Comparison of ENCODE assay signal across 20 cellular contexts in the genomic region with DNA sequence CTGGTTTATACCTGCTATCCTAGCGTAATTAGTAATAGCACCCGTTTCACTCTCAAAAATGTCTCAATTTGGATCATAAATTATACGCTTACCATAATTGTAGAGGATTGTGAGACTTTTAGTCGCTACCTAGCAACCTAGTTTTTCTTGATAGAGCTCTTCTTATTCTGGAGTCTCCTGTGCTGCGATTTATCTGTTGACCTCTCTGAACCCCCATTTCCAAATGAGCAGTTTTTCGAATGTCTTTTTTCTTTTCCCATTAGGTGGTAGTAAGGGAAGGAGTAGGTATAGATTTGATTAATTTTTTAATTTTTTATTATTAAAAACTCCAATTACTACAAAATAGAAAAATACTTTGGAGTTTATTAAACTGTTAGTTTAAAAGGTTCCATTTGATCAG. TPM values are rescaled to one million over a fixed set of nuclear protein-coding genes. Genes with fewer than 3 reads are reported as not detected.
DNase-seq lines count a peak whose midpoint lies in the region; ATAC-seq, FAIRE-seq and TF ChIP-seq lines count a peak whose summit lies in the region.
"Had no signal": no experiment of that assay in that cellular context is flagged by ENCODE, and none has a peak within 500 bp of the region (broad histone marks: within the 10 kb centered on the region; RNA-seq: fewer than 3 reads in every experiment).

No MANE protein-coding gene starts in this region.

- H3K4ac ChIP-seq in trophoblast cell (ENCODE audit: low read depth, low read length), result peak overlapping the region; percentile 89

- H4K8ac ChIP-seq in trophoblast cell (ENCODE audit: low read depth, low read length), result no peak overlapping the region

- ATAC-seq in CD4-positive, alpha-beta T cell (ENCODE audit: poor library complexity), result no peak
- ATAC-seq in K562 (no peak), GM23338 (no peak)
- ATAC-seq in stimulated activated naive B cell treated with anti-CD40 and anti-IgM and Interleukin-4, amounts not matched to agents 10 μg/mL and 1 μg/mL and 100 μg/mL, for 72 hours (replicated peaks), result no peak
- no peak for ATAC-seq in naive thymus-derived CD8-positive, alpha-beta T cell
- ATAC-seq: HepG2 had no signal

- H3K27me3 ChIP-seq in CD4-positive, alpha-beta T cell (ENCODE audit: control insufficient read depth, insufficient read depth, low read length), result no peaks in the 10 kb centered on the region
- no peaks in the 10 kb centered on the region for H3K27me3 ChIP-seq in K562 (ENCODE audit: control insufficient read depth in 2 of 2, insufficient read depth in 2 of 2, low read length in 2 of 2)
- no peaks in the 10 kb centered on the region for H3K27me3 ChIP-seq in trophoblast cell (ENCODE audit: insufficient read depth, low read length)
- H3K27me3 ChIP-seq in GM23338 (ENCODE audit: insufficient read depth), result no peaks in the 10 kb centered on the region
- H3K27me3 ChIP-seq: BE2C had no signal

- H3F3A ChIP-seq in GM23338 (replicated peaks; ENCODE audit: low read depth), result no peaks in the 10 kb centered on the region

- H3K27me3 Mint-ChIP-seq in CD4-positive, alpha-beta T cell, result no peaks in the 10 kb centered on the region
- no peaks in the 10 kb centered on the region for H3K27me3 Mint-ChIP-seq in stimulated activated naive B cell treated with anti-CD40 and anti-IgM and Interleukin-4, amounts not matched to agents 10 μg/mL and 1 μg/mL and 100 μg/mL, for 72 hours
- H3K27me3 Mint-ChIP-seq in naive thymus-derived CD8-positive, alpha-beta T cell, result no peaks in the 10 kb centered on the region
- peaks cover 4% of the 10 kb centered on the region for H3K27me3 Mint-ChIP-seq in GM23338 (ENCODE audit: insufficient read depth, low read depth, poor library complexity)
- no peaks in the 10 kb centered on the region for H3K27me3 Mint-ChIP-seq in MCF 10A (ENCODE audit: insufficient read depth, unreplicated experiment)
- H3K27me3 Mint-ChIP-seq: CD4-positive, CD25-positive, alpha-beta regulatory T cell; IgD-negative memory B cell had no signal

- H3K4me2 ChIP-seq in K562 (ENCODE audit: insufficient read depth, low read length) (no peak overlapping the region), trophoblast cell (ENCODE audit: low read length) (no peak overlapping the region), GM23338 (no peak overlapping the region)

- H3K79me1 ChIP-seq in trophoblast cell (ENCODE audit: low read length), result no peaks in the 10 kb centered on the region

- TF ChIP-seq POLR2A in K562 (conservative IDR thresholded peaks at IDR 0.05), result no peak

- 49% methylated on average over 6 of the region's 6 CpGs for whole genome bisulfite sequencing in K562 (ENCODE audit: insufficient coverage, low coverage, missing lambda C conversion rate)
- WGBS in trophoblast cell (ENCODE audit: extremely low coverage, insufficient coverage, insufficient read length), result no CpG with 5 or more reads among the region's 6 CpGs

- no peak overlapping the region for H3K9ac ChIP-seq in K562 (ENCODE audit: insufficient read depth in 1 of 2, low read depth in 2 of 2, low read length in 2 of 2)
- no peak overlapping the region for H3K9ac ChIP-seq in trophoblast cell (ENCODE audit: low read length)
- H3K9ac ChIP-seq: GM23248 had no signal

- no peak overlapping the region for H4K91ac ChIP-seq in trophoblast cell (ENCODE audit: low read depth, low read length)

- DNase-seq in CD4-positive, alpha-beta T cell, result no peak
- DNase-seq in K562 (ENCODE audit: extremely low read depth in 1 of 4, low spot score in 3 of 4), result no peak
- no peak for DNase-seq in trophoblast cell
- DNase-seq in stimulated activated naive B cell treated with anti-CD40 and anti-IgM and Interleukin-4, amounts not matched to agents 10 μg/mL and 1 μg/mL and 100 μg/mL, for 72 hours, result no peak
- no peak for DNase-seq in naive thymus-derived CD8-positive, alpha-beta T cell
- no peak for DNase-seq in GM23338 (ENCODE audit: low spot score)
- no peak for DNase-seq in MCF 10A (ENCODE audit: unreplicated experiment)
- DNase-seq: BE2C; C1 segment of cervical spinal cord; Caco-2; CD4-positive, CD25-positive, alpha-beta regulatory T cell; GM23248; HCEC 1CT; HFFc6 had no signal

- H3K9me3 Mint-ChIP-seq in CD4-positive, alpha-beta T cell, result no peaks in the 10 kb centered on the region
- H3K9me3 Mint-ChIP-seq in stimulated activated naive B cell treated with anti-CD40 and anti-IgM and Interleukin-4, amounts not matched to agents 10 μg/mL and 1 μg/mL and 100 μg/mL, for 72 hours, result peaks cover 1 to 4% of the 10 kb centered on the region in 2 donors
- no peaks in the 10 kb centered on the region for H3K9me3 Mint-ChIP-seq in naive thymus-derived CD8-positive, alpha-beta T cell
- H3K9me3 Mint-ChIP-seq in GM23338 (no peaks in the 10 kb centered on the region), MCF 10A (ENCODE audit: unreplicated experiment) (peaks cover 7% of the 10 kb centered on the region)
- H3K9me3 Mint-ChIP-seq: CD4-positive, CD25-positive, alpha-beta regulatory T cell; HFFc6; IgD-negative memory B cell had no signal

- BruUV-seq in K562 (replicated peaks; lab: Mats Ljungman, UMichigan) (no TSS peak), MCF 10A (replicated peaks; lab: Mats Ljungman, UMichigan) (no TSS peak)

- peaks cover 33% of the 10 kb centered on the region for H3K36me3 Mint-ChIP-seq in CD4-positive, alpha-beta T cell (ENCODE audit: low read depth)
- H3K36me3 Mint-ChIP-seq in stimulated activated naive B cell treated with anti-CD40 and anti-IgM and Interleukin-4, amounts not matched to agents 10 μg/mL and 1 μg/mL and 100 μg/mL, for 72 hours, result peaks cover 8 to 15% of the 10 kb centered on the region in 2 donors
- peaks cover 0 to 7% (median 4%) of the 10 kb centered on the region in 3 donors for H3K36me3 Mint-ChIP-seq in naive thymus-derived CD8-positive, alpha-beta T cell
- H3K36me3 Mint-ChIP-seq in GM23338 (ENCODE audit: low read depth), result peaks cover 28% of the 10 kb centered on the region; the same call in 2 of the 3 replicates
- H3K36me3 Mint-ChIP-seq in MCF 10A (ENCODE audit: insufficient read depth, unreplicated experiment), result peaks cover 9% of the 10 kb centered on the region

- H2AK5ac ChIP-seq in trophoblast cell (ENCODE audit: low read length), result no peak overlapping the region

- no peak overlapping the region for H3K27ac ChIP-seq in CD4-positive, alpha-beta T cell (ENCODE audit: low read depth, low read length)
- H3K27ac ChIP-seq in K562 (ENCODE audit: extremely low read depth, low read depth, low read length), result no peak overlapping the region
- no peak overlapping the region for H3K27ac ChIP-seq in trophoblast cell (ENCODE audit: low read depth, low read length)
- H3K27ac ChIP-seq in GM23338 (ENCODE audit: low read depth), result no peak overlapping the region
- H3K27ac ChIP-seq: GM23248 had no signal

- H3K9me2 ChIP-seq in GM23338 (ENCODE audit: insufficient read depth), result no peaks in the 10 kb centered on the region

- H3K36me3 ChIP-seq in K562 (ENCODE audit: control insufficient read depth, insufficient read depth, low read length), result peaks cover 6% of the 10 kb centered on the region; the same call in 2 of the 3 replicates
- no peaks in the 10 kb centered on the region for H3K36me3 ChIP-seq in trophoblast cell (ENCODE audit: control insufficient read depth in 1 of 2, insufficient read depth in 2 of 2, low read length in 2 of 2)
- H3K36me3 ChIP-seq in GM23338 (ENCODE audit: insufficient read depth), result no peaks in the 10 kb centered on the region
- H3K36me3 ChIP-seq: BE2C had no signal

- H4K20me1 ChIP-seq in K562 (replicated peaks; ENCODE audit: control insufficient read depth, insufficient read depth, low read length) (peaks cover 37% of the 10 kb centered on the region), GM23338 (replicated peaks; ENCODE audit: insufficient read depth) (peaks cover 63% of the 10 kb centered on the region)

- FAIRE-seq in K562 (lab: Jason Lieb, UNC), result no peak
- FAIRE-seq: D721Med, GM12891, GM18507, H54, HepG2 had no signal

- H2AFZ ChIP-seq in K562 (ENCODE audit: low read depth, low read length) (no peak overlapping the region), trophoblast cell (ENCODE audit: insufficient read depth, low read length, poor library complexity) (no peak overlapping the region), GM23338 (no peak overlapping the region)
- H2AFZ ChIP-seq: GM23248 had no signal

- TF ChIP-seq EP300 in K562 (IDR thresholded peaks at IDR 0.05; ENCODE audit: low read length), result no peak

- H3K4me1 Mint-ChIP-seq in CD4-positive, alpha-beta T cell (ENCODE audit: low read depth), result peaks cover 88% of the 10 kb centered on the region
- H3K4me1 Mint-ChIP-seq in stimulated activated naive B cell treated with anti-CD40 and anti-IgM and Interleukin-4, amounts not matched to agents 10 μg/mL and 1 μg/mL and 100 μg/mL, for 72 hours, result peaks cover 28 to 53% of the 10 kb centered on the region in 2 donors
- peaks cover 22 to 91% (median 70%) of the 10 kb centered on the region in 4 donors for H3K4me1 Mint-ChIP-seq in naive thymus-derived CD8-positive, alpha-beta T cell
- peaks cover 57% of the 10 kb centered on the region for H3K4me1 Mint-ChIP-seq in GM23338
- peaks cover 25% of the 10 kb centered on the region for H3K4me1 Mint-ChIP-seq in MCF 10A (ENCODE audit: insufficient read depth, unreplicated experiment)

- CTCF ChIA-PET in CD4-positive, alpha-beta T cell (lab: Charles Lee), result interaction anchor here (1.2 to 1.4 kb wide), 2 partner anchors 8 to 13 kb away, joined by 4 to 5 read pairs; no protein-coding TSS in a partner anchor
- CTCF ChIA-PET in K562 (lab: Yijun Ruan, JAX; ENCODE audit: low intra/inter-chr PET ratio), result no interaction called here
- CTCF ChIA-PET in MCF 10A (lab: Yijun Ruan, JAX), result no interaction called here

- no peak overlapping the region for H3K23ac ChIP-seq in trophoblast cell (ENCODE audit: low read length)

- no peaks in the 10 kb centered on the region for H3K9me3 ChIP-seq in CD4-positive, alpha-beta T cell (ENCODE audit: control insufficient read depth, low read length)
- H3K9me3 ChIP-seq in K562 (replicated peaks; ENCODE audit: control insufficient read depth, insufficient read depth, low read depth, low read length) (no peaks in the 10 kb centered on the region), trophoblast cell (ENCODE audit: insufficient read depth, low read depth, low read length) (no peaks in the 10 kb centered on the region)
- H3K9me3 ChIP-seq: BE2C, Caco-2 had no signal

- H3K4me1 ChIP-seq in K562 (replicated peaks in 1 of 2; ENCODE audit: control insufficient read depth in 2 of 2, insufficient read depth in 2 of 2, low read length in 2 of 2) (peaks cover 3 to 43% of the 10 kb centered on the region in 2 experiments; a peak in 4 of 5 replicates), trophoblast cell (ENCODE audit: control insufficient read depth in 1 of 2, insufficient read depth in 2 of 2, low read length in 2 of 2) (peaks cover 0 to 3% of the 10 kb centered on the region in 2 experiments), GM23338 (ENCODE audit: insufficient read depth) (peaks cover 32% of the 10 kb centered on the region)
- H3K4me1 ChIP-seq: BE2C had no signal

- intact Hi-C loops in CD4-positive, alpha-beta T cell (cut with DNase I, micrococcal nuclease), result no loop called here
- intact Hi-C loops in K562 (cut with micrococcal nuclease), result no loop called here
- intact Hi-C loops in MCF 10A (cut with micrococcal nuclease), result no loop called here

- TF ChIP-seq RAD21 in K562 (CRISPR knock-in tag; conservative IDR thresholded peaks at IDR 0.05 in 1 of 2, IDR thresholded peaks at IDR 0.05 in 1 of 2), result no peak

- H2BK12ac ChIP-seq in trophoblast cell (ENCODE audit: low read length), result no peak overlapping the region

- no peak overlapping the region for H3K4me3 Mint-ChIP-seq in CD4-positive, alpha-beta T cell
- H3K4me3 Mint-ChIP-seq in stimulated activated naive B cell treated with anti-CD40 and anti-IgM and Interleukin-4, amounts not matched to agents 10 μg/mL and 1 μg/mL and 100 μg/mL, for 72 hours, result no peak overlapping the region
- H3K4me3 Mint-ChIP-seq in naive thymus-derived CD8-positive, alpha-beta T cell, result peak overlapping the region in 1 of 10 donors; percentile 16
- H3K4me3 Mint-ChIP-seq in GM23338 (no peak overlapping the region), MCF 10A (ENCODE audit: unreplicated experiment) (no peak overlapping the region)
- H3K4me3 Mint-ChIP-seq: HFFc6 had no signal

- H3K4me3 ChIP-seq in K562, result no peak overlapping the region
- no peak overlapping the region for H3K4me3 ChIP-seq in trophoblast cell (ENCODE audit: low read depth, low read length)
- H3K4me3 ChIP-seq in GM23338, result no peak overlapping the region
- H3K4me3 ChIP-seq: GM23248 had no signal

- no peaks in the 10 kb centered on the region for H3K9me1 ChIP-seq in K562 (ENCODE audit: control insufficient read depth, insufficient read depth, low read length)

- no peak overlapping the region for H2BK120ac ChIP-seq in trophoblast cell (ENCODE audit: insufficient read depth, low read length, poor library complexity)

- no peak overlapping the region for H3K14ac ChIP-seq in trophoblast cell (ENCODE audit: low read length)

- no peak overlapping the region for H2BK5ac ChIP-seq in trophoblast cell (ENCODE audit: low read depth, low read length, poor library complexity)

- H3K18ac ChIP-seq in trophoblast cell (ENCODE audit: low read length), result no peak overlapping the region

- peak overlapping the region; percentile 51 for H3K27ac Mint-ChIP-seq in CD4-positive, alpha-beta T cell
- H3K27ac Mint-ChIP-seq in stimulated activated naive B cell treated with anti-CD40 and anti-IgM and Interleukin-4, amounts not matched to agents 10 μg/mL and 1 μg/mL and 100 μg/mL, for 72 hours, result peak overlapping the region; percentile 37
- peak overlapping the region in 4 of 10 donors; percentile 13 to 55 (median 20) for H3K27ac Mint-ChIP-seq in naive thymus-derived CD8-positive, alpha-beta T cell
- H3K27ac Mint-ChIP-seq in GM23338 (no peak overlapping the region), MCF 10A (ENCODE audit: low read depth, unreplicated experiment) (no peak overlapping the region)
- H3K27ac Mint-ChIP-seq: CD4-positive, CD25-positive, alpha-beta regulatory T cell; HFFc6 had no signal

- in situ Hi-C loops in K562 (cut with MboI), result no loop called here

- H4K12ac ChIP-seq in trophoblast cell (ENCODE audit: low read depth, low read length), result no peak overlapping the region

- POLR2A ChIA-PET in CD4-positive, alpha-beta T cell (lab: Charles Lee), result interaction anchor here (0.9 to 1.0 kb wide), 3 partner anchors 10 to 45 kb away, joined by 3 read pairs; partner anchors contain the start of gene SETD5
- POLR2A ChIA-PET in K562 (lab: Yijun Ruan, JAX) (interaction anchor here (0.6 to 5.7 kb wide), 6 partner anchors 9 to 693 kb away, joined by 3 to 95 read pairs (median 4); partner anchors contain the start of gene SETD5), MCF 10A (lab: Yijun Ruan, JAX) (interaction anchor here (0.8 to 1.5 kb wide), 4 partner anchors 11 to 444 kb away, joined by 4 to 10 read pairs (median 6); no protein-coding TSS in a partner anchor)
- POLR2A ChIA-PET in naive thymus-derived CD8-positive, alpha-beta T cell (lab: Charles Lee), result no interaction called here

- no peak for TF ChIP-seq CTCF in CD4-positive, alpha-beta T cell (IDR thresholded peaks at IDR 0.05)
- TF ChIP-seq CTCF in K562 (IDR thresholded peaks at IDR 0.05 in 2 of 3, conservative IDR thresholded peaks at IDR 0.05 in 1 of 3; ENCODE audit: insufficient read depth in 2 of 3, low read depth in 1 of 3, low read length in 3 of 3) (no peak), GM23338 (conservative IDR thresholded peaks at IDR 0.05; ENCODE audit: low read depth in 2 of 2) (no peak), MCF 10A (IDR thresholded peaks at IDR 0.05; ENCODE audit: unreplicated experiment) (no peak)

- peaks cover 100% of the 10 kb centered on the region for H3K79me2 ChIP-seq in K562 (ENCODE audit: control insufficient read depth, insufficient read depth, low read length)
- H3K79me2 ChIP-seq in trophoblast cell (ENCODE audit: control insufficient read depth, insufficient read depth, low read length, poor library complexity), result peaks cover 17% of the 10 kb centered on the region
- peaks cover 100% of the 10 kb centered on the region for H3K79me2 ChIP-seq in GM23338 (replicated peaks; ENCODE audit: insufficient read depth)

RNA-seq across cellular contexts. Expression of gene SETD5, which starts 10.6 kb away (rescaled TPM):
- 10 to 100 TPM; 58.5 to 67.6 TPM for total RNA-seq in CD4-positive, alpha-beta T cell
- total RNA-seq in K562 (2011; cell fraction: chromatin; rRNA removed; ENCODE audit: low replicate concordance), result 501 and 1,010 TPM in 2 replicates
- total RNA-seq in K562 (2011; cell fraction: nucleolus; rRNA removed), result 231 and 322 TPM in 2 replicates
- 405 and 463 TPM in 2 replicates for total RNA-seq in K562 (2011; cell fraction: nucleoplasm; rRNA removed)
- total RNA-seq in K562 (2014; rRNA removed), result 60.9 and 61.4 TPM in 2 replicates
- 87.2 and 97.1 TPM in 2 replicates for total RNA-seq in K562 (2014; rRNA removed; fragmentation: Illumina TruSeq; extraction: Trizol)
- 80.3 and 92.2 TPM in 2 replicates for total RNA-seq in K562 (2015; rRNA removed; fragmentation: Illumina TruSeq; extraction: Trizol)
- total RNA-seq in K562 (2021), result 118 and 135 TPM in 2 replicates
- 106 and 130 TPM in 2 replicates for polyA plus RNA-seq in K562 (2011; rRNA removed)
- 46.5 and 86.7 TPM in 2 replicates for polyA plus RNA-seq in K562 (2011; cell fraction: cytosol; rRNA removed)
- polyA plus RNA-seq in K562 (2011; cell fraction: nucleus; rRNA removed), result 413 and 458 TPM in 2 replicates
- 98.7 and 112 TPM in 2 replicates for polyA plus RNA-seq in K562 (2012)
- polyA plus RNA-seq in K562 (2014; fragmentation: Illumina TruSeq; extraction: Trizol), result 108 and 128 TPM in 2 replicates
- 10 to 100 TPM; 20.8 to 38.8 TPM for polyA plus RNA-seq in K562 (2014; fragmentation: Nextera tagmentation; extraction: Ambion mirVana)
- polyA plus RNA-seq in K562 (2014; rRNA removed), result 65.4 and 69.1 TPM in 2 replicates
- polyA minus RNA-seq in K562 (2011; rRNA and poly(A)+ RNA removed), result 199 and 230 TPM in 2 replicates
- 98.0 and 118 TPM in 2 replicates for polyA minus RNA-seq in K562 (2011; cell fraction: cytosol; rRNA and poly(A)+ RNA removed)
- polyA minus RNA-seq in K562 (2011; cell fraction: nucleus; rRNA and poly(A)+ RNA removed), result 188 and 330 TPM in 2 replicates
- polyA plus RNA-seq in trophoblast cell (2013), result 193 and 197 TPM in 2 replicates
- total RNA-seq in naive thymus-derived CD8-positive, alpha-beta T cell, result 100 to 1,000 TPM; 143 to 146 TPM
- polyA plus RNA-seq in naive thymus-derived CD8-positive, alpha-beta T cell, result 10 to 100 TPM; 16.0 to 43.0 (median 24.7) TPM
- total RNA-seq in GM23338 (2014; rRNA removed; shearing (Covaris generic)), result 140 and 172 TPM in 2 replicates
- polyA plus RNA-seq in GM23338 (2016; fragmentation: Nextera tagmentation; extraction: Ambion mirVana), result 132 and 143 TPM in 2 replicates
- 149 TPM in 2 replicates for total RNA-seq in MCF 10A (2022)

RNA-seq across cellular contexts. Expression of gene THUMPD3, which starts 45.2 kb away (rescaled TPM):
- 10 to 100 TPM; 74.2 to 78.0 TPM for total RNA-seq in CD4-positive, alpha-beta T cell
- total RNA-seq in K562 (2011; cell fraction: chromatin; rRNA removed; ENCODE audit: low replicate concordance), result 65.1 and 119 TPM in 2 replicates
- total RNA-seq in K562 (2011; cell fraction: nucleolus; rRNA removed), result 39.5 and 43.0 TPM in 2 replicates
- 58.4 and 80.8 TPM in 2 replicates for total RNA-seq in K562 (2011; cell fraction: nucleoplasm; rRNA removed)
- 74.6 and 75.5 TPM in 2 replicates for total RNA-seq in K562 (2014; rRNA removed)
- 125 and 131 TPM in 2 replicates for total RNA-seq in K562 (2014; rRNA removed; fragmentation: Illumina TruSeq; extraction: Trizol)
- 111 and 113 TPM in 2 replicates for total RNA-seq in K562 (2015; rRNA removed; fragmentation: Illumina TruSeq; extraction: Trizol)
- 106 and 114 TPM in 2 replicates for total RNA-seq in K562 (2021)
- polyA plus RNA-seq in K562 (2011; rRNA removed), result 115 and 132 TPM in 2 replicates
- 37.6 and 59.9 TPM in 2 replicates for polyA plus RNA-seq in K562 (2011; cell fraction: cytosol; rRNA removed)
- polyA plus RNA-seq in K562 (2011; cell fraction: nucleus; rRNA removed), result 49.9 and 51.8 TPM in 2 replicates
- 85.6 and 109 TPM in 2 replicates for polyA plus RNA-seq in K562 (2012)
- polyA plus RNA-seq in K562 (2014; fragmentation: Illumina TruSeq; extraction: Trizol), result 102 and 118 TPM in 2 replicates
- polyA plus RNA-seq in K562 (2014; fragmentation: Nextera tagmentation; extraction: Ambion mirVana), result 10 to 100 TPM; 58.3 to 78.1 TPM
- 83.9 and 99.5 TPM in 2 replicates for polyA plus RNA-seq in K562 (2014; rRNA removed)
- 305 and 319 TPM in 2 replicates for polyA minus RNA-seq in K562 (2011; rRNA and poly(A)+ RNA removed)
- polyA minus RNA-seq in K562 (2011; cell fraction: cytosol; rRNA and poly(A)+ RNA removed), result 40.5 and 64.5 TPM in 2 replicates
- polyA minus RNA-seq in K562 (2011; cell fraction: nucleus; rRNA and poly(A)+ RNA removed), result 30.8 and 37.4 TPM in 2 replicates
- 25.9 and 28.3 TPM in 2 replicates for polyA plus RNA-seq in trophoblast cell (2013)
- 10 to 100 TPM; 42.6 to 43.3 TPM for total RNA-seq in naive thymus-derived CD8-positive, alpha-beta T cell
- 10 to 100 TPM; 22.7 to 30.8 (median 23.5) TPM for polyA plus RNA-seq in naive thymus-derived CD8-positive, alpha-beta T cell
- total RNA-seq in GM23338 (2014; rRNA removed; shearing (Covaris generic)), result 30.1 and 37.3 TPM in 2 replicates
- 45.2 and 54.1 TPM in 2 replicates for polyA plus RNA-seq in GM23338 (2016; fragmentation: Nextera tagmentation; extraction: Ambion mirVana)
- total RNA-seq in MCF 10A (2022), result 53.4 and 63.0 TPM in 2 replicates

Comparison
In these comparisons a context has a peak if more than half of its experiments do, and no peak if none do; other contexts are left out.
1. H3K27ac Mint-ChIP-seq: peak in CD4-positive, alpha-beta T cell (single experiment) and stimulated activated naive B cell treated with anti-CD40 and anti-IgM and Interleukin-4, amounts not matched to agents 10 μg/mL and 1 μg/mL and 100 μg/mL, for 72 hours (single experiment); none in GM23338 (single experiment) and MCF 10A (single experiment).